In genomic region chr1:167297222-167298214, GRCh38 we compare ENCODE assay signal across 10 cellular contexts.
DNase-seq lines count a peak whose midpoint lies in the region; ATAC-seq and TF ChIP-seq lines count a peak whose summit lies in the region.
"Had no signal": no experiment of that assay in that cellular context is flagged by ENCODE, and none has a peak within 500 bp of the region (broad histone marks: within the 10 kb centered on the region; RNA-seq: fewer than 3 reads in every experiment).

No MANE protein-coding gene starts in this region.

- no peaks in the 10 kb centered on the region for H3K36me3 ChIP-seq in upper lobe of left lung

- H3K27ac ChIP-seq in upper lobe of left lung: peak overlapping the region; percentile 48 to 67 (median 58)
- H3K27ac ChIP-seq: 22Rv1 had no signal

- H3K4me1 ChIP-seq in upper lobe of left lung: peaks cover 27 to 36% (median 28%) of the 10 kb centered on the region in 4 donors

- H3K27ac Mint-ChIP-seq in brain: peak overlapping the region in 4 of 5 experiments; percentile 3 to 79 (median 68)

- TF ChIP-seq CTCF in brain (conservative IDR thresholded peaks at IDR 0.05): no peak
- TF ChIP-seq CTCF in upper lobe of left lung (IDR thresholded peaks at IDR 0.05): no peak

- no peak overlapping the region for H3K4me3 Mint-ChIP-seq in brain

- H3K36me3 Mint-ChIP-seq in brain: peaks cover 43% of the 10 kb centered on the region

- no peaks in the 10 kb centered on the region for H3K27me3 Mint-ChIP-seq in brain

- H3K4me3 ChIP-seq in upper lobe of left lung: no peak overlapping the region

- DNase-seq in DMS153 (lab: John Stamatoyannopoulos, UW): peak; percentile 14
- no peak for DNase-seq in DMS153 treated with DMSO at 0.1 percent for 48 hours (lab: John Stamatoyannopoulos, UW; ENCODE audit: unreplicated experiment)
- DNase-seq in left lobe of liver (ENCODE audit: low spot score): peak; percentile 78
- DNase-seq in upper lobe of left lung: peak in 1 of 2 donors; percentile 75
- DNase-seq in cerebellum (ENCODE audit: low spot score): no peak
- no peak for DNase-seq in posterior vena cava (ENCODE audit: low spot score)
- DNase-seq: GDM1 had no signal

- TF ChIP-seq POLR2A in upper lobe of left lung (IDR thresholded peaks at IDR 0.05): no peak

- 25 to 36% methylated on average over 4 of the region's 4 CpGs for WGBS in upper lobe of left lung, 2 donors

- no peak for TF ChIP-seq EP300 in upper lobe of left lung (IDR thresholded peaks at IDR 0.05)

- no peaks in the 10 kb centered on the region for H3K9me3 ChIP-seq in upper lobe of left lung

- H3K9me3 Mint-ChIP-seq in brain: peaks cover 7 to 34% (median 28%) of the 10 kb centered on the region in 5 experiments

- H3K4me1 Mint-ChIP-seq in brain: peaks cover 48% of the 10 kb centered on the region

- no peaks in the 10 kb centered on the region for H3K27me3 ChIP-seq in upper lobe of left lung

- intact Hi-C loops in posterior vena cava (cut with DNase I): no loop called here

- peak; percentile 89 for ATAC-seq in left lobe of liver
- ATAC-seq in upper lobe of left lung (ENCODE audit: low FRiP score in 2 of 2): peak; percentile 77 to 88
- no peak for ATAC-seq in HG02970 (IDR thresholded peaks at IDR 0.05; ENCODE audit: low FRiP score, unreplicated experiment)

Comparison
In these comparisons a context has a peak if more than half of its experiments do, and no peak if none do; other contexts are left out.
1. DNase-seq: peak in DMS153 (single experiment) and left lobe of liver (single experiment); none in DMS153 treated with DMSO at 0.1 percent for 48 hours (single experiment), cerebellum (single experiment) and posterior vena cava (single experiment).